Comparison of ENCODE assay signal across 8 cellular contexts in the genomic region with DNA sequence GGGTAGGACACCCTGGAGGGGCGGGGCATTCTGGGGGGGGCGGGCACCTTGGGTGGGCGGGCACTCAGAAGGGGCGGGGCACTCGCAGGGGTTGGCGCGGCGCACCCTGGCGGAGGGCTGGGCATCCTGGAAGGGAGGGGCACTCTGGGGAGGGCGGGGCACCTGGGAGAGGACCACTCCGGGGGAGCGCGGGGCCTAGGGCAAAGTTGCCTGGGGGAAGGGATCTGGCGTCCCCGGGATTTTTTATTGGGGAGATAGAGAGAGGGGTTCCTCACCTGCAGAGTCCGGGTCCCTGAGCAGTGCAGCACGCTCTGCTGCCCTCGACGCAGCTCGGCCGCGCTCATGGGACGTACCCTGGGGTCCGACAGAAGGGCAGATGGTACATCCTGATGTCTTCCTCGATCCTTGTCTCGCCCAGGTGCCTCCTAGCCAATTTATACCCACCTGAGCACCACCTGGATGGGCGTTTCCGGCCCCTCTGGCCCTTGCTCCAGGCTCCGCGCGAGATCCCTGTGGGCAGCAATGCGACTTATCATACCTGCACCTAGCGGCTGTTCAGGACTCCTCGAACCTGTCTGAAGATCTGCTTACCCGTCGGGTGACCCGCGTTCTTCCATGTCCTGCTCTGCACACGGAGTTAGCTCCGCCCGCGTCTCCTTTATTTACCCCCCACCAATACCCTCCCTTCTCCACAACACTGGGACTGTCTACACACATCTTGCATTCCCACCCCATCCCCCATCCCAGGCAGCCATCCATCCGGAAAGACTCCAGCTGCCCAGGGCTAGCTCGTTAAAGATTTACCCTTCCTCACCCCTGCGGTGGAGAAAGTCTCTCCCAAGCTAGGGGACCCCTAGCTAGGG. TPM values are rescaled to one million over a fixed set of nuclear protein-coding genes. Genes with fewer than 3 reads are reported as not detected.
DNase-seq lines count a peak whose midpoint lies in the region; ATAC-seq and TF ChIP-seq lines count a peak whose summit lies in the region.

A gene (minus strand): TSS at position 633 of the 863 bp plus-strand sequence. CDS start 16 bp downstream, at position 617.

- intact Hi-C loops in lower lobe of right lung (cut with DNase I): no loop called here

- H3K4me1 ChIP-seq in lower lobe of right lung (peaks cover 14% of the 10 kb centered on the region), thymus (ENCODE audit: control insufficient read depth, insufficient read depth, low read length) (no peaks in the 10 kb centered on the region)

- H3K27ac ChIP-seq in lower lobe of right lung: no peak within 1 kb of the TSS
- H3K27ac ChIP-seq in thymus (ENCODE audit: low read depth): no peak within 1 kb of the TSS

- H3K27me3 ChIP-seq in lower lobe of right lung (ENCODE audit: low read depth) (peaks cover 22% of the 10 kb centered on the region), thymus (ENCODE audit: control insufficient read depth, insufficient read depth) (peaks cover 25% of the 10 kb centered on the region)

- ATAC-seq in lower lobe of right lung (peak; percentile 82 to 88), GM18519 (IDR thresholded peaks at IDR 0.05; ENCODE audit: low FRiP score, unreplicated experiment) (no peak), GM21723 (IDR thresholded peaks at IDR 0.05; ENCODE audit: unreplicated experiment) (no peak)

- no peak for TF ChIP-seq CTCF in choroid plexus epithelial cell (conservative IDR thresholded peaks at IDR 0.05; ENCODE audit: low read depth, low read length)
- no peak for TF ChIP-seq CTCF in lower lobe of right lung (IDR thresholded peaks at IDR 0.05)

- H3K4me3 ChIP-seq in choroid plexus epithelial cell (ENCODE audit: low read depth, low read length) (peak within 1 kb of the TSS; percentile 46), lower lobe of right lung (peak within 1 kb of the TSS; percentile 58), thymus (ENCODE audit: low read length) (peak within 1 kb of the TSS; percentile 24)

- H3K36me3 ChIP-seq in lower lobe of right lung: no peaks in the 10 kb centered on the region
- H3K36me3 ChIP-seq in thymus (ENCODE audit: control insufficient read depth, insufficient read depth): no peaks in the 10 kb centered on the region

- 49% methylated on average over 44 of the region's 45 CpGs for WGBS in thymus

- peak; percentile 76 for DNase-seq in DMS 273 treated with DMSO at 0.1 percent for 48 hours (lab: John Stamatoyannopoulos, UW)
- peak; percentile 71 for DNase-seq in NCI-H510A treated with DMSO at 0.1 percent for 48 hours (lab: John Stamatoyannopoulos, UW)
- no peak for DNase-seq in choroid plexus epithelial cell (ENCODE audit: low read depth)
- peak; percentile 68 for DNase-seq in lower lobe of right lung
- no peak for DNase-seq in NCI-H446 treated with DMSO at 0.1 percent for 48 hours (lab: John Stamatoyannopoulos, UW)

- no peaks in the 10 kb centered on the region for H3K9me3 ChIP-seq in lower lobe of right lung
- H3K9me3 ChIP-seq in thymus (ENCODE audit: control insufficient read depth): no peaks in the 10 kb centered on the region

RNA-seq across cellular contexts. Expression of the gene that starts here (rescaled TPM):
- total RNA-seq in lower lobe of right lung: 4.8 TPM
- polyA plus RNA-seq in thymus: 1.8 TPM

Comparison
In these comparisons a context has a peak if more than half of its experiments do, and no peak if none do; other contexts are left out.
1. DNase-seq: peak in DMS 273 treated with DMSO at 0.1 percent for 48 hours (single experiment), NCI-H510A treated with DMSO at 0.1 percent for 48 hours (single experiment) and lower lobe of right lung (single experiment); none in choroid plexus epithelial cell (single experiment) and NCI-H446 treated with DMSO at 0.1 percent for 48 hours (single experiment).
2. ATAC-seq: peak in lower lobe of right lung (2 of 2); none in GM18519 (single experiment) and GM21723 (single experiment).
3. Peak in every context shown above with its lines, with median percentiles within 50 percentile points of each other: H3K4me3 ChIP-seq.